In genomic region chr10:19931886-19932285, GRCh38 we compare ENCODE assay signal across 15 cellular contexts.
DNase-seq lines count a peak whose midpoint lies in the region; ATAC-seq and TF ChIP-seq lines count a peak whose summit lies in the region.
"Had no signal": no experiment of that assay in that cellular context is flagged by ENCODE, and none has a peak within 500 bp of the region (broad histone marks: within the 10 kb centered on the region; RNA-seq: fewer than 3 reads in every experiment).

No MANE protein-coding gene starts in this region.

- H3K4me2 ChIP-seq in skeletal muscle satellite cell (ENCODE audit: low read length), result peak overlapping the region; percentile 35

- peak overlapping the region; percentile 95 for H3K27ac Mint-ChIP-seq in chondrocyte (ENCODE audit: unreplicated experiment)
- H3K27ac Mint-ChIP-seq in T-cell, result no peak overlapping the region
- H3K27ac Mint-ChIP-seq: activated naive CD4-positive, alpha-beta T cell treated with anti-CD3 and anti-CD28 coated beads for 36 hours had no signal

- H3K4me1 Mint-ChIP-seq in chondrocyte (ENCODE audit: low read depth) (peaks cover 43% of the 10 kb centered on the region), T-cell (no peaks in the 10 kb centered on the region)
- H3K4me1 Mint-ChIP-seq: central memory CD8-positive, alpha-beta T cell had no signal

- no peak overlapping the region for H3K9ac ChIP-seq in skeletal muscle satellite cell (ENCODE audit: low read depth, low read length)

- POLR2A ChIA-PET in T-cell (lab: Charles Lee), result no interaction called here

- peaks cover under 1% of the 10 kb centered on the region for H3K36me3 Mint-ChIP-seq in chondrocyte (ENCODE audit: low read depth)
- H3K36me3 Mint-ChIP-seq in T-cell, result no peaks in the 10 kb centered on the region

- 50% methylated on average over 2 of the region's 2 CpGs for WGBS in right cardiac atrium

- no peaks in the 10 kb centered on the region for H3K27me3 Mint-ChIP-seq in chondrocyte (ENCODE audit: low read depth)
- H3K27me3 Mint-ChIP-seq in T-cell, result no peaks in the 10 kb centered on the region
- H3K27me3 Mint-ChIP-seq: central memory CD8-positive, alpha-beta T cell had no signal

- H3K9me3 ChIP-seq in right cardiac atrium (ENCODE audit: control insufficient read depth, low read length) (no peaks in the 10 kb centered on the region), skeletal muscle satellite cell (replicated peaks; ENCODE audit: low read length) (no peaks in the 10 kb centered on the region)

- no peak overlapping the region for H3K4me3 Mint-ChIP-seq in chondrocyte (ENCODE audit: unreplicated experiment)
- no peak overlapping the region for H3K4me3 Mint-ChIP-seq in T-cell
- H3K4me3 Mint-ChIP-seq: activated naive CD4-positive, alpha-beta T cell treated with anti-CD3 and anti-CD28 coated beads for 36 hours; central memory CD8-positive, alpha-beta T cell; immature natural killer cell had no signal

- H3K4me3 ChIP-seq in right cardiac atrium (ENCODE audit: low read length) (no peak overlapping the region), skeletal muscle satellite cell (ENCODE audit: low read length) (no peak overlapping the region)
- H3K4me3 ChIP-seq: K562, SJSA1 had no signal

- peak; percentile 87 to 94 for ATAC-seq in right cardiac atrium
- ATAC-seq in T-cell (replicated peaks in 1 of 4), result no peak
- ATAC-seq: K562 had no signal

- H3K36me3 ChIP-seq in skeletal muscle satellite cell (ENCODE audit: insufficient read depth, low read length), result no peaks in the 10 kb centered on the region
- H3K36me3 ChIP-seq: SJSA1 had no signal

- H3K4me1 ChIP-seq in right cardiac atrium (ENCODE audit: control insufficient read depth, insufficient read depth, low read length) (peaks cover 5% of the 10 kb centered on the region), skeletal muscle satellite cell (ENCODE audit: control insufficient read depth, insufficient read depth, low read length) (peaks cover 32% of the 10 kb centered on the region)
- H3K4me1 ChIP-seq: SJSA1 had no signal

- H3K27ac ChIP-seq in right cardiac atrium (ENCODE audit: low read length), result no peak overlapping the region
- H3K27ac ChIP-seq: SJSA1 had no signal

- intact Hi-C loops in right cardiac atrium (cut with DNase I), result no loop called here

- no peaks in the 10 kb centered on the region for H3K9me3 Mint-ChIP-seq in chondrocyte (ENCODE audit: low read depth)
- H3K9me3 Mint-ChIP-seq in T-cell, result peaks cover 0 to 16% (median 3%) of the 10 kb centered on the region in 3 donors
- H3K9me3 Mint-ChIP-seq: immature natural killer cell had no signal

- CTCF ChIA-PET in T-cell (lab: Charles Lee), result no interaction called here

- H3K27me3 ChIP-seq in right cardiac atrium (ENCODE audit: control insufficient read depth, insufficient read depth) (no peaks in the 10 kb centered on the region), skeletal muscle satellite cell (ENCODE audit: control insufficient read depth, insufficient read depth, low read length) (no peaks in the 10 kb centered on the region)
- H3K27me3 ChIP-seq: SJSA1 had no signal

- TF ChIP-seq CTCF in chondrocyte (IDR thresholded peaks at IDR 0.05), result no peak

- TF ChIP-seq POLR2A in erythroblast (IDR thresholded peaks at IDR 0.05; ENCODE audit: low read length), result no peak

- DNase-seq in DMS53 (lab: John Stamatoyannopoulos, UW) (peak; percentile 81), chondrocyte (ENCODE audit: low spot score) (no peak), right cardiac atrium (no peak), NCI-H1092 (lab: John Stamatoyannopoulos, UW) (no peak), cerebellar cortex (ENCODE audit: low spot score) (no peak), erythroblast (lab: John Stamatoyannopoulos, UW) (no peak), T-cell (no peak)
- DNase-seq: activated naive CD4-positive, alpha-beta T cell treated with anti-CD3 and anti-CD28 coated beads for 36 hours; DND-41; immature natural killer cell; NCI-H1694 had no signal

Comparison
In these comparisons a context has a peak if more than half of its experiments do, and no peak if none do; other contexts are left out.
1. ATAC-seq: peak in right cardiac atrium (2 of 2); none in T-cell (0 of 4).